Comparison of ENCODE assay signal across 9 cellular contexts in the genomic region with DNA sequence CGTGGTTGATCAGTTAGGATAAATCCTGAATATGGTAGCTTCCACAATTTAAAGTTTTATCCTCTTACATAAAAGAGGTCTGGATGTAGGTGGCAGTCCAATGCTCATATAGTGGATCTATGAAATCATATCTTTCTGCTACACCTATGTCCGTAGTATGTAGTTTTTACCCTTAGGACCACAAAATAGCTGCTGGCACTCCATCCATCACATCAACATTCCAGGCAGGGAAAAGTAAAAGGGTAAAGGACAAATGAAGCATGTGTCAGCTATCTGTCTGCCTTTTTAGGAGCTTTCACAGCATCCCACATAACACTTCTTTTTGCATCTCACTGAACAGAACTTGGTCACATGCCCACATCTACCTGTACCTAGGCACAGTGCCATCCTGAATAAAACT.
"Had no signal": no experiment of that assay in that cellular context is flagged by ENCODE, and none has a peak within 500 bp of the region (broad histone marks: within the 10 kb centered on the region; RNA-seq: fewer than 3 reads in every experiment).

No MANE protein-coding gene starts in this region.

- ATAC-seq: HepG2 had no signal

- H3K27ac Mint-ChIP-seq: H9, HFFc6, IgD-negative memory B cell had no signal

- H3K27ac ChIP-seq: GM23248, HL-60 had no signal

- H3K4me1 Mint-ChIP-seq: IgD-negative memory B cell had no signal

- H3K9ac ChIP-seq: GM23248 had no signal

- DNase-seq: GM23248, GOT3, H9, HCEC 1CT, HFFc6, KG1 had no signal

- H3K4me3 ChIP-seq: GM23248 had no signal

- H3K4me3 Mint-ChIP-seq: H9, HFFc6, IgD-negative memory B cell had no signal
